In genomic region chr22:42291287-42291686, GRCh38 we compare ENCODE assay signal across 22 cellular contexts.
"Had no signal": no experiment of that assay in that cellular context is flagged by ENCODE, and none has a peak within 500 bp of the region (broad histone marks: within the 10 kb centered on the region; RNA-seq: fewer than 3 reads in every experiment).

No MANE protein-coding gene starts in this region.

- H3K9me3 ChIP-seq: left ventricle myocardium inferior, lower lobe of right lung, pancreas, suprapubic skin, thyroid gland, upper lobe of right lung, vagina had no signal

- H3K4me2 ChIP-seq: hepatocyte, smooth muscle cell had no signal

- H3K36me3 ChIP-seq: left ventricle myocardium inferior, lower lobe of right lung, pancreas, suprapubic skin, thyroid gland, upper lobe of right lung, vagina had no signal

- H3K4me3 ChIP-seq: hepatocyte, left ventricle myocardium inferior, lower lobe of right lung, pancreas, smooth muscle cell, suprapubic skin, thyroid gland, upper lobe of right lung, vagina had no signal

- H3K27me3 ChIP-seq: foreskin keratinocyte, hepatocyte, pancreas, suprapubic skin, thyroid gland, upper lobe of right lung, vagina had no signal

- H2AFZ ChIP-seq: hepatocyte had no signal

- H3K4me3 Mint-ChIP-seq: memory B cell, mesothelial cell of epicardium, natural killer cell, neural crest cell had no signal

- H3K27ac ChIP-seq: foreskin keratinocyte, hepatocyte, left ventricle myocardium inferior, lower lobe of right lung, pancreas, suprapubic skin, thyroid gland, upper lobe of right lung, vagina had no signal

- ATAC-seq: foreskin keratinocyte; left cardiac atrium; lower lobe of right lung; natural killer cell; pancreas; right cardiac atrium; stimulated activated naive CD8-positive, alpha-beta T cell treated with anti-CD3 and anti-CD28 coated beads, Interleukin-15, Interleukin-2, amounts not matched to agents 100 U/mL and 50 U/mL, for 24 hours; upper lobe of right lung had no signal

- H3K9me3 Mint-ChIP-seq: memory B cell, mesothelial cell of epicardium, natural killer cell, neural crest cell had no signal

- H3K36me3 Mint-ChIP-seq: memory B cell, mesothelial cell of epicardium, natural killer cell had no signal

- H3K27ac Mint-ChIP-seq: memory B cell, mesothelial cell of epicardium, natural killer cell had no signal

- H3K27me3 Mint-ChIP-seq: memory B cell had no signal

- DNase-seq: dermis blood vessel endothelial cell; foreskin keratinocyte; head of caudate nucleus; kidney; left cardiac atrium; left ventricle myocardium inferior; lower lobe of right lung; natural killer cell; occipital lobe; right cardiac atrium; stimulated activated CD4-positive, alpha-beta T cell treated with anti-CD3 and anti-CD28 coated beads, Interleukin-2, amount 100 ng/mL, for 48 hours; stimulated activated naive CD8-positive, alpha-beta T cell treated with anti-CD3 and anti-CD28 coated beads, Interleukin-15, Interleukin-2, amounts not matched to agents 100 U/mL and 50 U/mL, for 24 hours; thyroid gland; upper lobe of right lung had no signal

- H3K4me1 ChIP-seq: upper lobe of right lung had no signal
